ENCODE assay signal across 8 cellular contexts in genomic region chr15:44711089-44711355, GRCh38. TPM values are rescaled to one million over a fixed set of nuclear protein-coding genes. Genes with fewer than 3 reads are reported as not detected.
DNase-seq lines count a peak whose midpoint lies in the region; ATAC-seq lines count a peak whose summit lies in the region.

PATL2 (minus strand) TSS chr15:44711323; CDS start chr15:44676490, 34,833 bp downstream.

- no peaks in the 10 kb centered on the region for H3K9me3 ChIP-seq in adipocyte (ENCODE audit: control insufficient read depth, low read length)

- peaks cover 11% of the 10 kb centered on the region for H3K4me1 ChIP-seq in adipocyte (ENCODE audit: control insufficient read depth, insufficient read depth, low read length)

- intact Hi-C loops in activated CD4-positive, alpha-beta T cell treated with anti-CD3 and anti-CD28 coated beads for 36 hours (cut with DNase I, micrococcal nuclease), result loop anchor here (1.0 to 5.0 kb wide), 10 partner anchors 8 to 964 kb away; partner anchors contain the start of genes CTDSPL2 (in 1 of the 2), EIF3J (in 1 of the 2), PDIA3 (in 1 of the 2) and SPG11 (in 1 of the 2)

- POLR2A ChIA-PET in activated CD4-positive, alpha-beta T cell treated with anti-CD3 and anti-CD28 coated beads for 36 hours (lab: Charles Lee), result interaction anchor here (0.8 to 13.9 kb wide), 12 partner anchors 10 to 75 kb away, joined by 3 to 474 read pairs (median 6); partner anchors contain the start of genes SPG11 and TRIM69

- H3K27me3 ChIP-seq in adipocyte (replicated peaks; ENCODE audit: control insufficient read depth, insufficient read depth, low read length) (no peaks in the 10 kb centered on the region), layer of hippocampus (ENCODE audit: control insufficient read depth, insufficient read depth, low read length) (no peaks in the 10 kb centered on the region)

- H3K27ac ChIP-seq in layer of hippocampus (ENCODE audit: low read depth, low read length) (peak within 1 kb of the TSS; percentile 97), temporal lobe (ENCODE audit: low read depth, low read length) (peak within 1 kb of the TSS; percentile 91)

- no peak for ATAC-seq in activated CD4-positive, alpha-beta T cell treated with anti-CD3 and anti-CD28 coated beads for 36 hours
- ATAC-seq in GM18502 (IDR thresholded peaks at IDR 0.05; ENCODE audit: poor library complexity, unreplicated experiment), result no peak

- peaks cover 14% of the 10 kb centered on the region for H3K36me3 ChIP-seq in adipocyte (ENCODE audit: control insufficient read depth, insufficient read depth, low read length, severe bottlenecking)

- no peaks in the 10 kb centered on the region for H3K9me3 Mint-ChIP-seq in activated CD4-positive, alpha-beta T cell treated with anti-CD3 and anti-CD28 coated beads for 36 hours (ENCODE audit: low read depth)

- no peaks in the 10 kb centered on the region for H3K27me3 Mint-ChIP-seq in activated CD4-positive, alpha-beta T cell treated with anti-CD3 and anti-CD28 coated beads for 36 hours

- peak within 1 kb of the TSS; percentile 100 for H3K27ac Mint-ChIP-seq in activated CD4-positive, alpha-beta T cell treated with anti-CD3 and anti-CD28 coated beads for 36 hours

- peak within 1 kb of the TSS; percentile 96 for H3K4me3 Mint-ChIP-seq in activated CD4-positive, alpha-beta T cell treated with anti-CD3 and anti-CD28 coated beads for 36 hours

- H3K9ac ChIP-seq in adipocyte (ENCODE audit: low read length), result peak within 1 kb of the TSS; percentile 98

- no peak for DNase-seq in activated CD4-positive, alpha-beta T cell treated with anti-CD3 and anti-CD28 coated beads for 36 hours
- no peak for DNase-seq in activated CD4-positive, alpha-beta T cell treated with anti-CD3 and anti-CD28 coated beads, Interleukin-2, amount 50 U/mL, for 4 hours
- DNase-seq in adipocyte (ENCODE audit: low read depth), result no peak
- no peak for DNase-seq in iPS-NIHi7 (ENCODE audit: extremely low spot score)
- DNase-seq in NOMO-1 (lab: John Stamatoyannopoulos, UW; ENCODE audit: unreplicated experiment in 2 of 2), result no peak

- peak within 1 kb of the TSS; percentile 85 for H3K4me3 ChIP-seq in adipocyte (ENCODE audit: low read length)

- peaks cover 68% of the 10 kb centered on the region for H3K36me3 Mint-ChIP-seq in activated CD4-positive, alpha-beta T cell treated with anti-CD3 and anti-CD28 coated beads for 36 hours (ENCODE audit: low read depth)

- H3K4me1 Mint-ChIP-seq in activated CD4-positive, alpha-beta T cell treated with anti-CD3 and anti-CD28 coated beads for 36 hours, result peaks cover 29% of the 10 kb centered on the region

- CTCF ChIA-PET in activated CD4-positive, alpha-beta T cell treated with anti-CD3 and anti-CD28 coated beads for 36 hours (lab: Charles Lee), result interaction anchor here (1.1 to 17.3 kb wide), 11 partner anchors 18 to 250 kb away, joined by 3 to 209 read pairs (median 8); partner anchors contain the start of genes SPG11 and TRIM69

RNA-seq across cellular contexts. Expression of gene PATL2, which starts in this region (rescaled TPM):
- 10 to 100 TPM; 11.2 to 14.1 TPM for total RNA-seq in activated CD4-positive, alpha-beta T cell treated with anti-CD3 and anti-CD28 coated beads for 36 hours
- total RNA-seq in temporal lobe, result not detected

Comparison
In these comparisons a context has a peak if more than half of its experiments do, and no peak if none do; other contexts are left out.
1. RNA of gene PATL2 (total RNA-seq): 11.2 to 14.1 TPM in activated CD4-positive, alpha-beta T cell treated with anti-CD3 and anti-CD28 coated beads for 36 hours; not detected in temporal lobe (single experiment); every median in the first group is over 10 times any median in the second.